Comparison of ENCODE assay signal across 16 cellular contexts in genomic region chr16:46894011-46894672, GRCh38. TPM values are rescaled to one million over a fixed set of nuclear protein-coding genes. Genes with fewer than 3 reads are reported as not detected.
DNase-seq lines count a peak whose midpoint lies in the region; ATAC-seq, FAIRE-seq and TF ChIP-seq lines count a peak whose summit lies in the region.
"Had no signal": no experiment of that assay in that cellular context is flagged by ENCODE, and none has a peak within 500 bp of the region (broad histone marks: within the 10 kb centered on the region; RNA-seq: fewer than 3 reads in every experiment).

No MANE protein-coding gene starts in this region.

- peak; percentile 53 for ATAC-seq in body of pancreas
- peak; percentile 34 to 51 for ATAC-seq in left cardiac atrium
- peak; percentile 30 to 66 (median 62) for ATAC-seq in pancreas
- ATAC-seq in aorta (ENCODE audit: low FRiP score): peak; percentile 16
- ATAC-seq in stimulated activated naive CD8-positive, alpha-beta T cell treated with anti-CD3 and anti-CD28 coated beads, Interleukin-15, amount 100 ng/mL, for 72 hours: no peak
- ATAC-seq: lower lobe of right lung, natural killer cell had no signal

- no peak overlapping the region for H3K27ac Mint-ChIP-seq in stimulated activated naive CD8-positive, alpha-beta T cell treated with anti-CD3 and anti-CD28 coated beads, Interleukin-15, amount 100 ng/mL, for 72 hours
- H3K27ac Mint-ChIP-seq: activated CD4-positive, alpha-beta T cell treated with anti-CD3 and anti-CD28 coated beads, Interleukin-2, amount 10 ng/mL, durations not matched to agents 24 days and 14 days; activated naive CD8-positive, alpha-beta T cell; CD4-positive, alpha-beta T cell; natural killer cell had no signal

- H3K27ac ChIP-seq in body of pancreas (peak overlapping the region; percentile 39 to 90 (median 84)), pancreas (peak overlapping the region in 3 of 4 donors; percentile 12 to 60 (median 33)), aorta (ENCODE audit: low read depth in 1 of 2, low read length in 2 of 2) (no peak overlapping the region)
- H3K27ac ChIP-seq: lower lobe of right lung, SJCRH30 had no signal

- intact Hi-C loops in body of pancreas (cut with DNase I) (no loop called here), left cardiac atrium (cut with DNase I) (no loop called here), pancreas (cut with DNase I) (no loop called here), aorta (cut with DNase I) (no loop called here)

- no peaks in the 10 kb centered on the region for H3K9me3 ChIP-seq in body of pancreas
- no peaks in the 10 kb centered on the region for H3K9me3 ChIP-seq in pancreas
- no peaks in the 10 kb centered on the region for H3K9me3 ChIP-seq in aorta (ENCODE audit: control insufficient read depth, low read length)
- H3K9me3 ChIP-seq in MG63: no peaks in the 10 kb centered on the region
- H3K9me3 ChIP-seq: lower lobe of right lung, SJCRH30 had no signal

- peak; percentile 79 to 91 (median 82) for DNase-seq in body of pancreas
- no peak for DNase-seq in left cardiac atrium
- DNase-seq in pancreas: peak; percentile 64 to 89 (median 75)
- DNase-seq in aorta: no peak
- no peak for DNase-seq in MG63
- DNase-seq in DMS 273 (lab: John Stamatoyannopoulos, UW; ENCODE audit: unreplicated experiment): no peak
- no peak for DNase-seq in stimulated activated naive CD8-positive, alpha-beta T cell treated with anti-CD3 and anti-CD28 coated beads, Interleukin-15, amount 100 ng/mL, for 72 hours
- DNase-seq: activated CD4-positive, alpha-beta T cell treated with anti-CD3 and anti-CD28 coated beads, Interleukin-2, amount 10 ng/mL, durations not matched to agents 24 days and 14 days; CD4-positive, alpha-beta T cell; H9; lower lobe of right lung; natural killer cell; NCI-H226; T1000 had no signal

- H3K4me1 ChIP-seq in body of pancreas: peaks cover 86% of the 10 kb centered on the region
- H3K4me1 ChIP-seq in pancreas: peaks cover 38 to 50% (median 40%) of the 10 kb centered on the region in 3 donors
- H3K4me1 ChIP-seq in aorta (ENCODE audit: control insufficient read depth in 1 of 2, insufficient read depth in 2 of 2, low read length in 2 of 2): no peaks in the 10 kb centered on the region

- no peaks in the 10 kb centered on the region for H3K27me3 ChIP-seq in body of pancreas
- no peaks in the 10 kb centered on the region for H3K27me3 ChIP-seq in pancreas
- no peaks in the 10 kb centered on the region for H3K27me3 ChIP-seq in aorta (ENCODE audit: control insufficient read depth in 1 of 2, insufficient read depth in 2 of 2, low read length in 1 of 2)
- no peaks in the 10 kb centered on the region for H3K27me3 ChIP-seq in MG63
- H3K27me3 ChIP-seq: SJCRH30 had no signal

- H3K4me3 ChIP-seq in body of pancreas (no peak overlapping the region), pancreas (peak overlapping the region in 2 of 4 donors; percentile 8 to 10), aorta (ENCODE audit: low read length in 2 of 2) (no peak overlapping the region), MG63 (no peak overlapping the region)
- H3K4me3 ChIP-seq: lower lobe of right lung, SJCRH30 had no signal

- H3K27me3 Mint-ChIP-seq in stimulated activated naive CD8-positive, alpha-beta T cell treated with anti-CD3 and anti-CD28 coated beads, Interleukin-15, amount 100 ng/mL, for 72 hours: no peaks in the 10 kb centered on the region
- H3K27me3 Mint-ChIP-seq: activated CD4-positive, alpha-beta T cell treated with anti-CD3 and anti-CD28 coated beads, Interleukin-2, amount 10 ng/mL, durations not matched to agents 24 days and 14 days; activated naive CD8-positive, alpha-beta T cell had no signal

- peaks cover 8% of the 10 kb centered on the region for H3K4me1 Mint-ChIP-seq in stimulated activated naive CD8-positive, alpha-beta T cell treated with anti-CD3 and anti-CD28 coated beads, Interleukin-15, amount 100 ng/mL, for 72 hours

- 13 to 19% methylated on average over 1 to 11 of the region's 11 CpGs for WGBS in body of pancreas, 2 donors
- 18 to 23% methylated on average over 11 of the region's 11 CpGs for WGBS in pancreas, 2 donors
- WGBS in aorta, 2 donors: 11 to 15% methylated on average over 11 of the region's 11 CpGs

- H3K4me3 Mint-ChIP-seq in stimulated activated naive CD8-positive, alpha-beta T cell treated with anti-CD3 and anti-CD28 coated beads, Interleukin-15, amount 100 ng/mL, for 72 hours: no peak overlapping the region
- H3K4me3 Mint-ChIP-seq: activated CD4-positive, alpha-beta T cell treated with anti-CD3 and anti-CD28 coated beads, Interleukin-2, amount 10 ng/mL, durations not matched to agents 24 days and 14 days; activated naive CD8-positive, alpha-beta T cell; CD4-positive, alpha-beta T cell; H9; natural killer cell had no signal

- H3K36me3 ChIP-seq in body of pancreas (replicated peaks in 1 of 2; ENCODE audit: insufficient read depth in 1 of 2, low read depth in 2 of 2): peaks cover 0 to 1% of the 10 kb centered on the region in 2 donors
- peaks cover 0 to 18% (median 0%) of the 10 kb centered on the region in 3 donors for H3K36me3 ChIP-seq in pancreas
- H3K36me3 ChIP-seq in aorta (ENCODE audit: control insufficient read depth in 1 of 2, insufficient read depth in 2 of 2, low read length in 1 of 2): no peaks in the 10 kb centered on the region
- peaks cover 68% of the 10 kb centered on the region for H3K36me3 ChIP-seq in MG63
- H3K36me3 ChIP-seq: lower lobe of right lung, SJCRH30 had no signal

- no peaks in the 10 kb centered on the region for H3K9me3 Mint-ChIP-seq in stimulated activated naive CD8-positive, alpha-beta T cell treated with anti-CD3 and anti-CD28 coated beads, Interleukin-15, amount 100 ng/mL, for 72 hours
- H3K9me3 Mint-ChIP-seq: activated CD4-positive, alpha-beta T cell treated with anti-CD3 and anti-CD28 coated beads, Interleukin-2, amount 10 ng/mL, durations not matched to agents 24 days and 14 days; CD4-positive, alpha-beta T cell; H9; natural killer cell had no signal

- no peak for FAIRE-seq in pancreas (lab: Jason Lieb, UNC)

- TF ChIP-seq CTCF in body of pancreas (IDR thresholded peaks at IDR 0.05): no peak
- TF ChIP-seq CTCF in pancreas (IDR thresholded peaks at IDR 0.05): no peak

- peak in 1 of 3 donors; percentile 15 for TF ChIP-seq POLR2A in body of pancreas (IDR thresholded peaks at IDR 0.05)

RNA-seq across cellular contexts. Expression of gene GPT2, which starts 10.0 kb away (rescaled TPM):
- total RNA-seq in body of pancreas (10 to 100 TPM; 52.1 to 83.1 TPM), left cardiac atrium (10 to 100 TPM; 14.0 to 24.5 TPM), pancreas (100 to 1,000 TPM in 2 of 6 donors, 10 to 100 TPM in 4; 29.7 to 122 (median 60.5) TPM), aorta (1 to 10 TPM; 1.8 to 5.1 TPM)
- polyA plus RNA-seq in pancreas (10 to 100 TPM; 91.8 to 95.6 TPM), aorta (1 to 10 TPM; 1.3 to 2.3 TPM)
- 62.7 and 67.1 TPM in 2 replicates for total RNA-seq in MG63 (2014; rRNA removed; shearing (Covaris generic); ENCODE audit: low replicate concordance)

Comparison
In these comparisons a context has a peak if more than half of its experiments do, and no peak if none do; other contexts are left out.
1. DNase-seq: peak in body of pancreas (4 of 4) and pancreas (6 of 6); none in left cardiac atrium (single experiment), aorta (0 of 2), MG63 (single experiment), DMS 273 (single experiment) and stimulated activated naive CD8-positive, alpha-beta T cell treated with anti-CD3 and anti-CD28 coated beads, Interleukin-15, amount 100 ng/mL, for 72 hours (0 of 2).
2. H3K27ac ChIP-seq: peak in body of pancreas (4 of 4) and pancreas (3 of 4); none in aorta (0 of 2).